In the genomic region with DNA sequence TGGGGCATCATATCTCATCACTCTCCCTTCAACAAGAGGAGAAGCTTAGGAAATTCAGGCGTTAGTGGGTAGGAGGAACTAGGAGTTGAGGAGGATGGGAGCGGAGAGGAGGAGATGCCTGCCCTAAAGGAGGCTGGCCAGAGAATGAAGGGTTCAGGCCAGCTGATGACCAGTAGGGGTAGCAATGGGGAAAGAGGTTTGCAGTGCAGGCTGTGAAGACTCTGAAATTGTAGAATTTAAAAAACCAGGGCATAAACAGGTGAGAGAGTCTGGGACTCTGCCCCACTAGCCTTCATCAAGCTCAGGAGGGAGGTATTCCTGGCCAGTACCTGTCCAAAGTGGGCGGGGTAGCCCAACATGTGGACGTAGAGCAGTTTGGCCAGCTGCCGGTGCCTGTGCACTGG, we compare ENCODE assay signal across 9 cellular contexts. TPM values are rescaled to one million over a fixed set of nuclear protein-coding genes. Genes with fewer than 3 reads are reported as not detected.
DNase-seq lines count a peak whose midpoint lies in the region; ATAC-seq lines count a peak whose summit lies in the region.
"Had no signal": no experiment of that assay in that cellular context is flagged by ENCODE, and none has a peak within 500 bp of the region (broad histone marks: within the 10 kb centered on the region; RNA-seq: fewer than 3 reads in every experiment).

No MANE protein-coding gene starts in this region.

- no peaks in the 10 kb centered on the region for H3K27me3 ChIP-seq in MG63
- H3K27me3 ChIP-seq in effector memory CD4-positive, alpha-beta T cell (replicated peaks; ENCODE audit: control insufficient read depth, insufficient read depth, low read length, poor library complexity, severe bottlenecking), result no peaks in the 10 kb centered on the region

- CTCF ChIA-PET in activated naive CD4-positive, alpha-beta T cell treated with anti-CD3 and anti-CD28 coated beads, Interleukin-2, amount 10 ng/mL, durations not matched to agents 7 days and 5 days (lab: Charles Lee), result interaction anchor here (1.1 to 15.2 kb wide), 5 partner anchors 9 to 187 kb away, joined by 3 to 238 read pairs (median 5); no protein-coding TSS in a partner anchor

- ATAC-seq in naive B cell (ENCODE audit: low read depth in 2 of 2) (no peak), HG03342 (IDR thresholded peaks at IDR 0.05; ENCODE audit: unreplicated experiment) (no peak), GM18517 (IDR thresholded peaks at IDR 0.05; ENCODE audit: unreplicated experiment) (no peak)

- H3K4me1 ChIP-seq in effector memory CD4-positive, alpha-beta T cell (ENCODE audit: control insufficient read depth, insufficient read depth, low read length, poor library complexity, severe bottlenecking), result peaks cover 19% of the 10 kb centered on the region

- peaks cover 12% of the 10 kb centered on the region for H3K27me3 Mint-ChIP-seq in activated naive CD4-positive, alpha-beta T cell treated with anti-CD3 and anti-CD28 coated beads, Interleukin-2, amount 10 ng/mL, durations not matched to agents 7 days and 5 days
- peaks cover 5 to 6% (median 6%) of the 10 kb centered on the region in 3 donors for H3K27me3 Mint-ChIP-seq in naive B cell

- H3K9me3 Mint-ChIP-seq in activated naive CD4-positive, alpha-beta T cell treated with anti-CD3 and anti-CD28 coated beads, Interleukin-2, amount 10 ng/mL, durations not matched to agents 7 days and 5 days, result no peaks in the 10 kb centered on the region
- H3K9me3 Mint-ChIP-seq in naive B cell, result no peaks in the 10 kb centered on the region

- DNase-seq in activated naive CD4-positive, alpha-beta T cell treated with anti-CD3 and anti-CD28 coated beads, Interleukin-2, amount 10 ng/mL, durations not matched to agents 7 days and 5 days, result no peak
- no peak for DNase-seq in activated naive CD4-positive, alpha-beta T cell (lab: John Stamatoyannopoulos, UW)
- DNase-seq in MG63 (no peak), naive B cell (no peak)
- DNase-seq in effector memory CD4-positive, alpha-beta T cell, result no peak
- no peak for DNase-seq in activated CD4-positive, alpha-beta T cell treated with anti-CD3 and anti-CD28 coated beads for 4 hours

- no peaks in the 10 kb centered on the region for H3K36me3 ChIP-seq in MG63
- peaks cover 31% of the 10 kb centered on the region for H3K36me3 ChIP-seq in effector memory CD4-positive, alpha-beta T cell (ENCODE audit: control insufficient read depth, insufficient read depth, low read length)

- peak overlapping the region; percentile 39 for H3K4me3 ChIP-seq in MG63
- H3K4me3 ChIP-seq in effector memory CD4-positive, alpha-beta T cell (ENCODE audit: insufficient read depth, low read depth, low read length, poor library complexity, severe bottlenecking), result peak overlapping the region; percentile 81

- H3K36me3 Mint-ChIP-seq in activated naive CD4-positive, alpha-beta T cell treated with anti-CD3 and anti-CD28 coated beads, Interleukin-2, amount 10 ng/mL, durations not matched to agents 7 days and 5 days, result peaks cover 37% of the 10 kb centered on the region
- peaks cover 5 to 19% of the 10 kb centered on the region in 2 donors for H3K36me3 Mint-ChIP-seq in naive B cell

- H3K9me3 ChIP-seq in MG63, result no peaks in the 10 kb centered on the region
- no peaks in the 10 kb centered on the region for H3K9me3 ChIP-seq in effector memory CD4-positive, alpha-beta T cell (ENCODE audit: control insufficient read depth, low read length)

- H3K27ac Mint-ChIP-seq in activated naive CD4-positive, alpha-beta T cell treated with anti-CD3 and anti-CD28 coated beads, Interleukin-2, amount 10 ng/mL, durations not matched to agents 7 days and 5 days, result peak overlapping the region; percentile 97
- H3K27ac Mint-ChIP-seq in naive B cell, result peak overlapping the region; percentile 58 to 98 (median 90)

- peak overlapping the region; percentile 78 for H3K27ac ChIP-seq in effector memory CD4-positive, alpha-beta T cell (ENCODE audit: insufficient read depth, low read length, poor library complexity, severe bottlenecking)

- peaks cover 52% of the 10 kb centered on the region for H3K4me1 Mint-ChIP-seq in activated naive CD4-positive, alpha-beta T cell treated with anti-CD3 and anti-CD28 coated beads, Interleukin-2, amount 10 ng/mL, durations not matched to agents 7 days and 5 days
- H3K4me1 Mint-ChIP-seq in naive B cell, result peaks cover 41 to 52% (median 52%) of the 10 kb centered on the region in 3 donors

- H3K4me3 Mint-ChIP-seq in activated naive CD4-positive, alpha-beta T cell treated with anti-CD3 and anti-CD28 coated beads, Interleukin-2, amount 10 ng/mL, durations not matched to agents 7 days and 5 days, result peak overlapping the region; percentile 100
- peak overlapping the region; percentile 94 to 100 (median 100) for H3K4me3 Mint-ChIP-seq in naive B cell

RNA-seq across cellular contexts. Expression of gene AP1G2, which starts 0.8 kb away (rescaled TPM):
- 0.79 and 9.7 TPM in 2 replicates for total RNA-seq in MG63 (2014; rRNA removed; shearing (Covaris generic); ENCODE audit: low replicate concordance)
- polyA plus RNA-seq in naive B cell (ENCODE audit: low read depth in 6 of 6), result 100 to 1,000 TPM in 1 of 6 donors, 10 to 100 TPM in 5; 58.3 to 116 (median 80.4) TPM

RNA-seq across cellular contexts. Expression of gene THTPA, which starts 10.7 kb away (rescaled TPM):
- 0.84 and 3.3 TPM in 2 replicates for total RNA-seq in MG63 (2014; rRNA removed; shearing (Covaris generic); ENCODE audit: low replicate concordance)
- 10 to 100 TPM; 16.0 to 28.3 (median 21.7) TPM for polyA plus RNA-seq in naive B cell (ENCODE audit: low read depth in 6 of 6)

RNA-seq across cellular contexts. Expression of gene JPH4, which starts 11.8 kb away (rescaled TPM):
- not detected in 2 replicates for total RNA-seq in MG63 (2014; rRNA removed; shearing (Covaris generic); ENCODE audit: low replicate concordance)
- 1 to 10 TPM in 1 of 6 donors, under 1 TPM in 2, not detected in 3; 0.09 to 1.3 (median 0.17) TPM for polyA plus RNA-seq in naive B cell (ENCODE audit: low read depth in 6 of 6)
- total RNA-seq: lung microvascular endothelial cell had no signal

RNA-seq across cellular contexts. Expression of gene ZFHX2, which starts 15.2 kb away (rescaled TPM):
- total RNA-seq in MG63 (2014; rRNA removed; shearing (Covaris generic); ENCODE audit: low replicate concordance), result not detected in 2 replicates
- polyA plus RNA-seq in naive B cell (ENCODE audit: low read depth in 6 of 6), result under 1 TPM in 3 of 6 donors, not detected in 3; 0.03 to 0.38 (median 0.04) TPM
